Comparison of ENCODE assay signal across 8 cellular contexts in the genomic region with DNA sequence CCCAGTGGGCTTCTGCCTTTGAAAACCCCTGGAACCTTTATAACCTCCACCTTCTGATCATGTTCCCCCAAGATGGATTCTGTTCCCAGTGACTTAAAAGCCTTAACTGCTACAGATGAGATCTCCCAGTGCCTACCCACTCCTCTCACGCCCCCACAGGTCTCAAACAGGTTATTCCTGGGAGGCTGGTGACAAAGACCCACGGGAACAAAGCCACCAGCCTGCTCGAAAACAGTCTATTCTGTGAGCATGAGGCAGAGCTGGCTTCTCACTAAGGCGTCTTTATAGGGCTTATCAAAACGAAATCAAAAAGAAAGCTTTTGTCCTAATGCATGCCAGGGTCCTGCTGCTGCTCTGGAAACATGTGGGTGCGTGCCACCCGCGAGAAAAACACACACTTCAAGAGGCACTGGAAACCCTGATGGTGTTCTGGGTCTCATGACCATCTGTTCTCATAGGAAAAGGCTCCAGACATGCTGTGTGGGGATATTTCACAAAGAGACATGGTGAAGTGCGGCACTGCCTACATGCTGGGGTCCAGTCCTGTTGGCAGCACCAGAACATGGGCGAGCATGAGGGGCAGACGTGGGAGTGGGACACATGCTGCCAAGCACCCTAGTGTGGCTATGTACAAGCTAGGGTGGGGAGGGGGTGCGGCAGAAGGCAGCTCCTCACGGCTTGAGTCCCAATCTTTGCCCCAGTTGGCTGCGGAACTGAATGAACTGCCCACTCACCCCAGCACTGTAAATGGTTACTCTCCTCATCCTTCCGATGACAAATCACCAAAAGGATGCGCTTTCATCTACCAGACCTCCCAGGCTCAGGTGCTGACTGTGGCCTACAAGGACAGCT. TPM values are rescaled to one million over a fixed set of nuclear protein-coding genes. Genes with fewer than 3 reads are reported as not detected.
A peak's percentile ranks its signal among the peaks of the same experiment; 100 is the strongest.
DNase-seq lines count a peak whose midpoint lies in the region; ATAC-seq and TF ChIP-seq lines count a peak whose summit lies in the region.

No MANE protein-coding gene starts in this region.

- peak overlapping the region in 1 of 2 experiments; percentile 66 for H3K23ac ChIP-seq in mesenchymal stem cell (ENCODE audit: low read length in 2 of 2)

- WGBS in mesenchymal stem cell, result 89% methylated on average over 16 of the region's 16 CpGs

- TF ChIP-seq CTCF in right atrium auricular region (IDR thresholded peaks at IDR 0.05) (no peak), astrocyte of the cerebellum (IDR thresholded peaks at IDR 0.05; ENCODE audit: low read depth, low read length, missing control alignments) (no peak), upper lobe of right lung (IDR thresholded peaks at IDR 0.05) (no peak)

- H2BK12ac ChIP-seq in mesenchymal stem cell (ENCODE audit: low read length in 2 of 2), result peak overlapping the region; percentile 43 to 97

- H4K8ac ChIP-seq in mesenchymal stem cell (ENCODE audit: low read length), result no peak overlapping the region

- H3K9ac ChIP-seq in mesenchymal stem cell (ENCODE audit: low read length), result peak overlapping the region; percentile 86

- intact Hi-C loops in cardiac septum (cut with DNase I) (loop anchor here (5.0 kb wide), 1 partner anchor 77 kb away; the partner anchor contains the start of gene NSFL1C), upper lobe of right lung (cut with DNase I) (loop anchor here (10.0 kb wide), 1 partner anchor 56 kb away; no protein-coding TSS in a partner anchor)

- H3K27me3 ChIP-seq in right atrium auricular region (no peaks in the 10 kb centered on the region), mesenchymal stem cell (ENCODE audit: control insufficient read depth in 1 of 2, insufficient read depth in 1 of 2, low read length in 2 of 2) (peaks cover 0 to 8% of the 10 kb centered on the region in 2 experiments), upper lobe of right lung (no peaks in the 10 kb centered on the region)

- H3K79me1 ChIP-seq in mesenchymal stem cell (replicated peaks; ENCODE audit: low read length, poor library complexity, severe bottlenecking), result peaks cover 4% of the 10 kb centered on the region

- in situ Hi-C loops in astrocyte of the cerebellum (cut with HindIII; ENCODE audit: low sequenced_read_pairs), result loop anchor here (5.0 kb wide), 1 partner anchor 62 kb away; no protein-coding TSS in a partner anchor

- no peak for ATAC-seq in upper lobe of right lung
- ATAC-seq in GM18511 (IDR thresholded peaks at IDR 0.05; ENCODE audit: unreplicated experiment), result no peak
- ATAC-seq in GM21825 (IDR thresholded peaks at IDR 0.05; ENCODE audit: unreplicated experiment), result no peak
- no peak for ATAC-seq in HG03571 (IDR thresholded peaks at IDR 0.05; ENCODE audit: unreplicated experiment)

- H2BK5ac ChIP-seq in mesenchymal stem cell (ENCODE audit: low read depth, low read length, poor library complexity, severe bottlenecking), result no peak overlapping the region

- H3K18ac ChIP-seq in mesenchymal stem cell (ENCODE audit: low read depth in 1 of 2, low read length in 2 of 2), result peak overlapping the region; percentile 53 to 59

- peak overlapping the region; percentile 22 for H2BK120ac ChIP-seq in mesenchymal stem cell (ENCODE audit: low read depth, low read length)

- no peaks in the 10 kb centered on the region for H3K36me3 ChIP-seq in right atrium auricular region
- peaks cover 13 to 14% of the 10 kb centered on the region in 2 experiments for H3K36me3 ChIP-seq in mesenchymal stem cell (ENCODE audit: control insufficient read depth in 1 of 2, insufficient read depth in 2 of 2, low read depth in 1 of 2, low read length in 2 of 2)
- peaks cover 7% of the 10 kb centered on the region for H3K36me3 ChIP-seq in upper lobe of right lung

- H2AK5ac ChIP-seq in mesenchymal stem cell (ENCODE audit: low read length, severe bottlenecking), result no peak overlapping the region

- H3K4me3 ChIP-seq in right atrium auricular region, result peak overlapping the region; percentile 9 to 86
- peak overlapping the region; percentile 75 for H3K4me3 ChIP-seq in astrocyte of the cerebellum (ENCODE audit: low read depth, low read length)
- peak overlapping the region; percentile 10 to 89 for H3K4me3 ChIP-seq in mesenchymal stem cell (ENCODE audit: insufficient read depth in 1 of 2, low read depth in 1 of 2, low read length in 2 of 2)
- peak overlapping the region; percentile 85 for H3K4me3 ChIP-seq in upper lobe of right lung

- peak overlapping the region in 1 of 2 experiments; percentile 88 for H3K14ac ChIP-seq in mesenchymal stem cell (ENCODE audit: low read length in 2 of 2)

- no peak overlapping the region for H3K4ac ChIP-seq in mesenchymal stem cell (ENCODE audit: low read depth in 1 of 2, low read length in 2 of 2)

- peak overlapping the region; percentile 53 for H2BK15ac ChIP-seq in mesenchymal stem cell (ENCODE audit: low read depth, poor library complexity, severe bottlenecking)

- peak overlapping the region; percentile 30 for H3K4me2 ChIP-seq in mesenchymal stem cell (ENCODE audit: low read length, poor library complexity, severe bottlenecking)

- H3K4me1 ChIP-seq in right atrium auricular region, result peaks cover 0 to 66% of the 10 kb centered on the region in 2 donors
- H3K4me1 ChIP-seq in mesenchymal stem cell (ENCODE audit: control insufficient read depth, insufficient read depth, low read depth, low read length), result peaks cover 25% of the 10 kb centered on the region
- H3K4me1 ChIP-seq in upper lobe of right lung, result peaks cover 52% of the 10 kb centered on the region

- no peak overlapping the region for H2AFZ ChIP-seq in mesenchymal stem cell (ENCODE audit: low read depth, low read length)

- H4K91ac ChIP-seq in mesenchymal stem cell (ENCODE audit: low read length), result peak overlapping the region; percentile 40

- DNase-seq in right atrium auricular region (ENCODE audit: low spot score), result no peak
- DNase-seq in cardiac septum (ENCODE audit: low spot score), result no peak
- no peak for DNase-seq in astrocyte of the cerebellum (ENCODE audit: low read depth)
- no peak for DNase-seq in mesenchymal stem cell
- no peak for DNase-seq in upper lobe of right lung

- no peaks in the 10 kb centered on the region for H3K9me3 ChIP-seq in right atrium auricular region
- H3K9me3 ChIP-seq in mesenchymal stem cell (ENCODE audit: control insufficient read depth, low read length), result no peaks in the 10 kb centered on the region
- no peaks in the 10 kb centered on the region for H3K9me3 ChIP-seq in upper lobe of right lung

- H3K27ac ChIP-seq in right atrium auricular region, result peak overlapping the region; percentile 83 to 88
- H3K27ac ChIP-seq in mesenchymal stem cell (ENCODE audit: low read length, poor library complexity, severe bottlenecking), result no peak overlapping the region
- H3K27ac ChIP-seq in upper lobe of right lung, result peak overlapping the region; percentile 88

RNA-seq across cellular contexts. Expression of gene FKBP1A, which starts 2.1 kb away (rescaled TPM):
- total RNA-seq in right atrium auricular region (10 to 100 TPM; 73.5 to 98.7 TPM), cardiac septum (163 TPM), upper lobe of right lung (266 TPM)
- 511 TPM for polyA plus RNA-seq in mesenchymal stem cell (2013, experiment 1 of 2)
- polyA plus RNA-seq in mesenchymal stem cell (2013, experiment 2 of 2), result 515 TPM
